In the genomic region with DNA sequence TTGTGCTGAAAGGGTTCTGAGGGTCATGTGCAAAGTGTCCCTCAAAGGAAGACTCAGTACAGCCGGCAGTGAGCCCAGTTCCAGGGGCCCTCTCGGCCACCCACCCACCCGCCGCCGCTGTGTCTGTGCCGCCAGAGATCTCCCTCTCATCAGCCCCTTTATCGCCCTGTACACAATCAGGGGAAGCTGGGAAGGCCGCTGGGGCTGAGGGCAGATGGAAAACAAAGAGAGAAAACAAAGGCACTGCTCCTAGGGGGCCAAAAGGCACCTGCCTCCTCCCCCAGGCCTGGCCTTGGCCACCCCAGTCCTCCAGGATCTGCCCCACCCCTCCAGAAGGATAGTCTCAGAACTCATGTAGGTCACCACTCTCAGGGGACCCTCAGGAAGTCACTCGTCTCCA, we compare ENCODE assay signal across 12 cellular contexts.
DNase-seq lines count a peak whose midpoint lies in the region; ATAC-seq, FAIRE-seq and TF ChIP-seq lines count a peak whose summit lies in the region.
"Had no signal": no experiment of that assay in that cellular context is flagged by ENCODE, and none has a peak within 500 bp of the region (broad histone marks: within the 10 kb centered on the region; RNA-seq: fewer than 3 reads in every experiment).

No MANE protein-coding gene starts in this region.

- no peaks in the 10 kb centered on the region for H3K9me3 Mint-ChIP-seq in stimulated activated naive CD8-positive, alpha-beta T cell treated with anti-CD3 and anti-CD28 coated beads, Interleukin-15, Interleukin-2, amounts not matched to agents 100 ng/mL and 50 ng/mL, for 24 hours
- H3K9me3 Mint-ChIP-seq in dendritic cell treated with granulocyte-macrophage colony-stimulating factor and Interleukin-4, amounts not matched to agents 40 ng/mL and 50 ng/mL, for 4 days = no peaks in the 10 kb centered on the region
- H3K9me3 Mint-ChIP-seq in nephron = no peaks in the 10 kb centered on the region

- no peak for FAIRE-seq in GM19239 (lab: Jason Lieb, UNC)

- H3K27ac Mint-ChIP-seq in stimulated activated naive CD8-positive, alpha-beta T cell treated with anti-CD3 and anti-CD28 coated beads, Interleukin-15, Interleukin-2, amounts not matched to agents 100 ng/mL and 50 ng/mL, for 24 hours = peak overlapping the region; percentile 99
- peak overlapping the region; percentile 60 for H3K27ac Mint-ChIP-seq in dendritic cell treated with granulocyte-macrophage colony-stimulating factor and Interleukin-4, amounts not matched to agents 40 ng/mL and 50 ng/mL, for 4 days
- peak overlapping the region in 2 of 3 experiments; percentile 77 to 94 for H3K27ac Mint-ChIP-seq in nephron

- H3K4me1 Mint-ChIP-seq in stimulated activated naive CD8-positive, alpha-beta T cell treated with anti-CD3 and anti-CD28 coated beads, Interleukin-15, Interleukin-2, amounts not matched to agents 100 ng/mL and 50 ng/mL, for 24 hours (ENCODE audit: low read depth) = peaks cover 49% of the 10 kb centered on the region
- H3K4me1 Mint-ChIP-seq in dendritic cell treated with granulocyte-macrophage colony-stimulating factor and Interleukin-4, amounts not matched to agents 40 ng/mL and 50 ng/mL, for 4 days (ENCODE audit: low read depth) = peaks cover 89% of the 10 kb centered on the region
- H3K4me1 Mint-ChIP-seq in nephron = peaks cover 90% of the 10 kb centered on the region

- no peak for ATAC-seq in stimulated activated naive CD8-positive, alpha-beta T cell treated with anti-CD3 and anti-CD28 coated beads, Interleukin-15, Interleukin-2, amounts not matched to agents 100 U/mL and 50 U/mL, for 24 hours

- no peak for DNase-seq in stimulated activated naive CD8-positive, alpha-beta T cell treated with anti-CD3 and anti-CD28 coated beads, Interleukin-15, Interleukin-2, amounts not matched to agents 100 U/mL and 50 U/mL, for 24 hours
- no peak for DNase-seq in NCI-H2196 (lab: John Stamatoyannopoulos, UW; ENCODE audit: unreplicated experiment)
- DNase-seq in C1 segment of cervical spinal cord (lab: John Stamatoyannopoulos, UW) = no peak
- DNase-seq in NCI-H748 (lab: John Stamatoyannopoulos, UW; ENCODE audit: unreplicated experiment) = no peak
- no peak for DNase-seq in GM19239 (ENCODE audit: insufficient read length, low spot score)
- DNase-seq: COR-L47; effector CD4-positive, alpha-beta T cell; GM23248; NCI-H1694 had no signal

- no peak for TF ChIP-seq CTCF in nephron (IDR thresholded peaks at IDR 0.05; ENCODE audit: unreplicated experiment in 3 of 3)

- H3K27me3 Mint-ChIP-seq in stimulated activated naive CD8-positive, alpha-beta T cell treated with anti-CD3 and anti-CD28 coated beads, Interleukin-15, Interleukin-2, amounts not matched to agents 100 ng/mL and 50 ng/mL, for 24 hours = no peaks in the 10 kb centered on the region
- no peaks in the 10 kb centered on the region for H3K27me3 Mint-ChIP-seq in dendritic cell treated with granulocyte-macrophage colony-stimulating factor and Interleukin-4, amounts not matched to agents 40 ng/mL and 50 ng/mL, for 4 days
- H3K27me3 Mint-ChIP-seq in nephron (ENCODE audit: low read depth) = no peaks in the 10 kb centered on the region

- no peak overlapping the region for H3K4me3 Mint-ChIP-seq in stimulated activated naive CD8-positive, alpha-beta T cell treated with anti-CD3 and anti-CD28 coated beads, Interleukin-15, Interleukin-2, amounts not matched to agents 100 ng/mL and 50 ng/mL, for 24 hours
- no peak overlapping the region for H3K4me3 Mint-ChIP-seq in dendritic cell treated with granulocyte-macrophage colony-stimulating factor and Interleukin-4, amounts not matched to agents 40 ng/mL and 50 ng/mL, for 4 days
- no peak overlapping the region for H3K4me3 Mint-ChIP-seq in nephron

- H3K36me3 Mint-ChIP-seq in stimulated activated naive CD8-positive, alpha-beta T cell treated with anti-CD3 and anti-CD28 coated beads, Interleukin-15, Interleukin-2, amounts not matched to agents 100 ng/mL and 50 ng/mL, for 24 hours (ENCODE audit: low read depth) = peaks cover 2% of the 10 kb centered on the region
- peaks cover 52% of the 10 kb centered on the region for H3K36me3 Mint-ChIP-seq in dendritic cell treated with granulocyte-macrophage colony-stimulating factor and Interleukin-4, amounts not matched to agents 40 ng/mL and 50 ng/mL, for 4 days (ENCODE audit: low read depth)
- H3K36me3 Mint-ChIP-seq in nephron (ENCODE audit: low read depth) = peaks cover 18% of the 10 kb centered on the region

- intact Hi-C loops in dendritic cell treated with granulocyte-macrophage colony-stimulating factor and Interleukin-4, amounts not matched to agents 40 ng/mL and 50 ng/mL, for 4 days (cut with micrococcal nuclease) = no loop called here
